ENCODE assay signal across 8 cellular contexts in genomic region chr22:46355369-46355995, GRCh38. TPM values are rescaled to one million over a fixed set of nuclear protein-coding genes. Genes with fewer than 3 reads are reported as not detected.
DNase-seq lines count a peak whose midpoint lies in the region; ATAC-seq and TF ChIP-seq lines count a peak whose summit lies in the region.

No MANE protein-coding gene starts in this region.

- no peaks in the 10 kb centered on the region for H3K27me3 ChIP-seq in dorsolateral prefrontal cortex

- H3K4me3 ChIP-seq in dorsolateral prefrontal cortex, result no peak overlapping the region

- intact Hi-C loops in dorsolateral prefrontal cortex (cut with DNase I), result no loop called here

- TF ChIP-seq CTCF in GM12872 (IDR thresholded peaks at IDR 0.05; ENCODE audit: insufficient read depth, low read depth, low read length) (peak; percentile 80), dorsolateral prefrontal cortex (IDR thresholded peaks at IDR 0.05 in 54 of 56, conservative IDR thresholded peaks at IDR 0.05 in 2 of 56; ENCODE audit: low read depth in 1 of 56, partially characterized antibody in 56 of 56) (peak; percentile 30 to 90 (median 80))

- peak; percentile 21 for DNase-seq in NCI-H1048 (lab: John Stamatoyannopoulos, UW)
- DNase-seq in activated CD4-positive, alpha-beta T cell treated with anti-CD3 and anti-CD28 coated beads, Interleukin-2, amount 50 U/mL, for 24 hours (ENCODE audit: low read depth in 1 of 2, low spot score in 1 of 2), result peak; percentile 27 to 39
- peak in 9 of 10 donors; percentile 64 to 80 (median 71) for DNase-seq in dorsolateral prefrontal cortex
- peak; percentile 59 to 80 for DNase-seq in lung microvascular endothelial cell (ENCODE audit: low read depth in 2 of 2)
- DNase-seq in stimulated activated CD8-positive, alpha-beta memory T cell treated with anti-CD3 and anti-CD28 coated beads, Interleukin-2, amount 100 ng/mL, for 48 hours (ENCODE audit: low read depth in 2 of 2), result peak; percentile 45 to 55

- no peak overlapping the region for H3K27ac ChIP-seq in dorsolateral prefrontal cortex

- no peak for ATAC-seq in GM18858 (IDR thresholded peaks at IDR 0.05; ENCODE audit: unreplicated experiment)
- no peak for ATAC-seq in HG03571 (IDR thresholded peaks at IDR 0.05; ENCODE audit: unreplicated experiment)

RNA-seq across cellular contexts. Expression of gene TRMU, which starts 20.0 kb away (rescaled TPM):
- total RNA-seq in dorsolateral prefrontal cortex, result 10 to 100 TPM; 28.6 to 91.0 (median 58.7) TPM
- 13.1 and 19.6 TPM in 2 replicates for total RNA-seq in lung microvascular endothelial cell

RNA-seq across cellular contexts. Expression of gene GTSE1, which starts 58.8 kb away (rescaled TPM):
- total RNA-seq in dorsolateral prefrontal cortex (1 to 10 TPM in 12 of 120 experiments, under 1 TPM in 101, not detected in 7; 0.11 to 1.3 (median 0.53) TPM), lung microvascular endothelial cell (0.99 and 3.7 TPM in 2 replicates)

Comparison
In these comparisons a context has a peak if more than half of its experiments do, and no peak if none do; other contexts are left out.
1. DNase-seq: peak in every context shown above with its lines; median percentile 71 in dorsolateral prefrontal cortex; 70 in lung microvascular endothelial cell; 50 in stimulated activated CD8-positive, alpha-beta memory T cell treated with anti-CD3 and anti-CD28 coated beads, Interleukin-2, amount 100 ng/mL, for 48 hours; 33 in activated CD4-positive, alpha-beta T cell treated with anti-CD3 and anti-CD28 coated beads, Interleukin-2, amount 50 U/mL, for 24 hours; 21 in NCI-H1048.